Comparison of ENCODE assay signal across 12 cellular contexts in the genomic region with DNA sequence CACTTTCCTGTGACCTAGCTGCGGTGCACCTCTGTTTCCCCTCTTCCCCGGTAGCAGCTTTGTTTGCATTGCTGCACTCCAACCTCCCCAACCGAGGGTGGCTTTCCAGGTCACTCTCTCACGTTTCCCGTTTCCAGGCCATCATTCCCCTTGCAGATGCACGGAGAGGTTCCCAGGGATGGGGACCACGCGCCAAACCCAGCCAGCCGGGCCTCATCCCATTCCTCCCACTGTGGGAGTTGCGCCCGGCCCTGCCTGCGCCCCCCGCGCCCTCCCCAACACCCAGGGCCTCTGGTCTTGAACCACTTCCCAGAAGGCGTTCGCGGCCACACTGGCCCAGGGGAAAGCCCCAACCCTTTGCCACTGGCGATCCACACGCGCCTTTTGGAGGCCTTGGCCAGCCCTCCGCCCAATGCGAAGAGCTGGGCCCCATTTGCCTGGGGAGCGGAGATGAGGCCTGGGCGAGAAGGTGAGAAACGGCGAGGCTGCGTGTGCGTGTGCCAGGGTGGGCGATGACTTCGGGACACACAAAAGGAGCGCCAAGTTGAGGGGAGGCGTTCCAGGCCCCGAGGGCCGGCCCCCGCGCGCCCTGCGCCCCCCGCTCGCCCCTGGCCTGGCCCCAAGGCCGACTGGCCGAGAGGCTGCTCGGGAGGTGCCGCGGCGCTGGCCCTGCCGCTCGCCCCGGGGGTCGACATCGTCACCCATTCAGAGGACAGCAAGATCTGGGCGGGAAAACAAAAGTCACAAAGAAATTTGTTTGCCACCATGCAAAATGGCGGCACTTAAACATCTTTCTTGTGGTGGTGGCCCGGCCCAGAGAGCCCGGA. TPM values are rescaled to one million over a fixed set of nuclear protein-coding genes. Genes with fewer than 3 reads are reported as not detected.
DNase-seq lines count a peak whose midpoint lies in the region; ATAC-seq and TF ChIP-seq lines count a peak whose summit lies in the region.
"Had no signal": no experiment of that assay in that cellular context is flagged by ENCODE, and none has a peak within 500 bp of the region (broad histone marks: within the 10 kb centered on the region; RNA-seq: fewer than 3 reads in every experiment).

No MANE protein-coding gene starts in this region.

- ATAC-seq in IMR-90 (ENCODE audit: low read depth): no peak
- no peak for ATAC-seq in lower lobe of right lung
- no peak for ATAC-seq in GM21825 (IDR thresholded peaks at IDR 0.05; ENCODE audit: unreplicated experiment)

- H3K4me1 ChIP-seq in IMR-90 (ENCODE audit: control insufficient read depth, insufficient read depth, low read length): peaks cover 5% of the 10 kb centered on the region; the same call in 1 of the 2 replicates
- H3K4me1 ChIP-seq in lower lobe of right lung: no peaks in the 10 kb centered on the region
- peaks cover 0 to 10% (median 6%) of the 10 kb centered on the region in 5 donors for H3K4me1 ChIP-seq in subcutaneous abdominal adipose tissue (ENCODE audit: control insufficient read depth in 5 of 5, insufficient read depth in 5 of 5, low read length in 5 of 5)

- H3K4ac ChIP-seq in IMR-90 (ENCODE audit: low read depth, low read length): peak overlapping the region; percentile 40; the same call in 1 of the 2 replicates

- H3K14ac ChIP-seq in IMR-90 (replicated peaks; ENCODE audit: low read depth, low read length): 0 out of 2 replicates have a peak overlapping the region, but pooled peaks have one; percentile 44

- peak overlapping the region; percentile 34 for H2AK9ac ChIP-seq in IMR-90 (replicated peaks; ENCODE audit: low read depth, low read length, poor library complexity)

- no peaks in the 10 kb centered on the region for H4K20me1 ChIP-seq in IMR-90 (ENCODE audit: insufficient read depth, low read length)

- H2BK20ac ChIP-seq in IMR-90 (ENCODE audit: low read depth, low read length): no peak overlapping the region

- H3K27ac ChIP-seq in IMR-90 (ENCODE audit: insufficient read depth, low read length) (no peak overlapping the region), lower lobe of right lung (peak overlapping the region; percentile 31), subcutaneous abdominal adipose tissue (ENCODE audit: low read depth, low read length) (no peak overlapping the region)

- no peak overlapping the region; the same call in 1 of the 2 replicates for H3K18ac ChIP-seq in IMR-90 (ENCODE audit: low read depth, low read length)

- 59% methylated on average over 33 of the region's 55 CpGs; no CpG with 5 or more reads in 1 of the 2 experiments for WGBS in IMR-90 (ENCODE audit: extremely low coverage in 2 of 2, insufficient read length in 1 of 2), 2 experiments

- no TSS peak for BruUV-seq in IMR-90 (replicated peaks; lab: Mats Ljungman, UMichigan)

- no peak overlapping the region; the same call in 1 of the 2 replicates for H4K91ac ChIP-seq in IMR-90 (ENCODE audit: insufficient read depth, low read depth, low read length)

- peak overlapping the region; percentile 42; the same call in 1 of the 2 replicates for H4K5ac ChIP-seq in IMR-90 (ENCODE audit: low read depth, low read length)

- H3K9ac ChIP-seq in IMR-90 (ENCODE audit: low read depth, low read length) (0 out of 2 replicates have a peak overlapping the region, but pooled peaks have one; percentile 68), subcutaneous abdominal adipose tissue (ENCODE audit: low read length in 5 of 5) (no peak overlapping the region)

- peak overlapping the region; percentile 92 for H2AFZ ChIP-seq in IMR-90 (replicated peaks; ENCODE audit: low read length, poor library complexity)

- H2BK15ac ChIP-seq in IMR-90 (ENCODE audit: low read depth, low read length): no peak overlapping the region

- H3K9me3 ChIP-seq in IMR-90 (ENCODE audit: control insufficient read depth, insufficient read depth, low read length) (no peaks in the 10 kb centered on the region), lower lobe of right lung (no peaks in the 10 kb centered on the region), subcutaneous abdominal adipose tissue (ENCODE audit: control insufficient read depth in 5 of 5, low read length in 5 of 5) (no peaks in the 10 kb centered on the region), MG63 (no peaks in the 10 kb centered on the region)

- TF ChIP-seq POLR2A in IMR-90 (IDR thresholded peaks at IDR 0.05; ENCODE audit: low read depth, low read length) (no peak), erythroblast (IDR thresholded peaks at IDR 0.05; ENCODE audit: low read length) (no peak)

- TF ChIP-seq CTCF in IMR-90 (conservative IDR thresholded peaks at IDR 0.05; ENCODE audit: low read depth, low read length) (no peak), lower lobe of right lung (IDR thresholded peaks at IDR 0.05) (no peak)

- H2BK120ac ChIP-seq in IMR-90 (ENCODE audit: low read depth, low read length): 0 out of 2 replicates have a peak overlapping the region, but pooled peaks have one; percentile 9

- peak overlapping the region; percentile 36 to 60; a peak in 2 of 4 replicates for H4K8ac ChIP-seq in IMR-90 (ENCODE audit: low read depth in 2 of 2, low read length in 2 of 2)

- in situ Hi-C loops in IMR-90 (cut with MboI; ENCODE audit: low sequenced_read_pairs): loop anchor here (25.0 kb wide), 3 partner anchors 803 to 1103 kb away; partner anchors contain the start of genes BMI1 and COMMD3

- no peak overlapping the region for H2AK5ac ChIP-seq in IMR-90 (ENCODE audit: low read depth, low read length)

- TF ChIP-seq RAD21 in IMR-90 (IDR thresholded peaks at IDR 0.05; ENCODE audit: low read length): no peak

- peaks cover 3% of the 10 kb centered on the region; the same call in 1 of the 2 replicates for H3K27me3 ChIP-seq in IMR-90 (ENCODE audit: control insufficient read depth, insufficient read depth, low read length)
- peaks cover 45% of the 10 kb centered on the region for H3K27me3 ChIP-seq in lower lobe of right lung (ENCODE audit: low read depth)
- peaks cover 0 to 2% (median 0%) of the 10 kb centered on the region in 5 donors for H3K27me3 ChIP-seq in subcutaneous abdominal adipose tissue (ENCODE audit: control insufficient read depth in 5 of 5, insufficient read depth in 4 of 5, low read length in 5 of 5)
- no peaks in the 10 kb centered on the region for H3K27me3 ChIP-seq in MG63

- no peak overlapping the region for H3K56ac ChIP-seq in IMR-90 (ENCODE audit: extremely low read depth, insufficient read depth, low read length)

- no peak overlapping the region for H2BK5ac ChIP-seq in IMR-90 (ENCODE audit: low read depth, low read length, poor library complexity, severe bottlenecking)

- H3K36me3 ChIP-seq in IMR-90 (ENCODE audit: control insufficient read depth, insufficient read depth, low read length): no peaks in the 10 kb centered on the region
- H3K36me3 ChIP-seq in lower lobe of right lung: no peaks in the 10 kb centered on the region
- H3K36me3 ChIP-seq in subcutaneous abdominal adipose tissue (ENCODE audit: control insufficient read depth in 5 of 5, insufficient read depth in 5 of 5, low read length in 5 of 5): no peaks in the 10 kb centered on the region
- H3K36me3 ChIP-seq in MG63: no peaks in the 10 kb centered on the region

- dilution Hi-C loops in IMR-90 (cut with HindIII; ENCODE audit: low sequenced_read_pairs, unreplicated experiment): no loop called here

- H3K23ac ChIP-seq in IMR-90 (ENCODE audit: low read depth, low read length): no peak overlapping the region

- intact Hi-C loops in IMR-90 (cut with micrococcal nuclease): loop anchor here (5.0 kb wide), 1 partner anchor 818 kb away; no protein-coding TSS in a partner anchor
- intact Hi-C loops in lower lobe of right lung (cut with DNase I): no loop called here

- H3K4me3 ChIP-seq in IMR-90 (ENCODE audit: insufficient read depth, low read depth, low read length): 0 out of 2 replicates have a peak overlapping the region, but pooled peaks have one; percentile 9
- H3K4me3 ChIP-seq in lower lobe of right lung: peak overlapping the region; percentile 44
- H3K4me3 ChIP-seq in subcutaneous abdominal adipose tissue (ENCODE audit: low read depth in 1 of 5, low read length in 5 of 5): peak overlapping the region in 4 of 5 donors; percentile 27 to 61 (median 50)
- H3K4me3 ChIP-seq in MG63: no peak overlapping the region

- POLR2A ChIA-PET in IMR-90 (lab: Charles Lee; ENCODE audit: unreplicated experiment): no interaction called here

- CTCF ChIA-PET in IMR-90 (lab: Yijun Ruan, JAX): no interaction called here

- H3K4me2 ChIP-seq in IMR-90 (ENCODE audit: low read depth, low read length): no peak overlapping the region; the same call in 1 of the 2 replicates

- H3K79me1 ChIP-seq in IMR-90 (ENCODE audit: low read depth in 1 of 2, low read length in 2 of 2): no peaks in the 10 kb centered on the region

- H3K9me1 ChIP-seq in IMR-90 (ENCODE audit: insufficient read depth, low read length): no peaks in the 10 kb centered on the region

- DNase-seq in IMR-90 (no peak), erythroblast (lab: John Stamatoyannopoulos, UW) (peak; percentile 33 to 36), lower lobe of right lung (no peak), HUDEP-2 (lab: John Stamatoyannopoulos, UW; ENCODE audit: unreplicated experiment in 76 of 76) (no peak), MG63 (no peak), NCI-H2227 treated with DMSO at 0.1 percent for 48 hours (lab: John Stamatoyannopoulos, UW) (no peak)
- DNase-seq: activated naive CD4-positive, alpha-beta T cell treated with Interleukin-2 at 50 U/mL for 16 hours; DMS 273 treated with DMSO at 0.1 percent for 48 hours; KBM-7; stimulated activated CD4-positive, alpha-beta T cell treated with anti-CD3 and anti-CD28 coated beads, Interleukin-4, amount 100 ng/mL, for 4 hours had no signal

TF ChIP-seq in IMR-90, 13 proteins besides CTCF, POLR2A, EP300 and RAD21 (continues in another document):
- TF ChIP-seq MXI1 (IDR thresholded peaks at IDR 0.05; ENCODE audit: borderline replicate concordance, low read depth, low read length) (no peak), SMC3 (IDR thresholded peaks at IDR 0.05; ENCODE audit: low read depth, low read length) (no peak)

RNA-seq across cellular contexts. Expression of gene SKIDA1, which starts 15.9 kb away (rescaled TPM):
- 0.56 and 0.72 TPM in 2 replicates for total RNA-seq in IMR-90 (2012; rRNA removed)
- polyA plus RNA-seq in IMR-90 (2012; rRNA removed): 0.24 and 0.36 TPM in 2 replicates
- polyA plus RNA-seq in IMR-90 (2012; cell fraction: cytosol; rRNA removed): 0.16 and 0.42 TPM in 2 replicates
- polyA plus RNA-seq in IMR-90 (2012; cell fraction: nucleus; rRNA removed; ENCODE audit: low replicate concordance): 0.36 and 2.0 TPM in 2 replicates
- total RNA-seq in lower lobe of right lung: 0.95 TPM
- 2.0 and 3.1 TPM in 2 replicates for total RNA-seq in MG63 (2014; rRNA removed; shearing (Covaris generic); ENCODE audit: low replicate concordance)

RNA-seq across cellular contexts. Expression of gene MLLT10, which starts 24.4 kb away (rescaled TPM):
- total RNA-seq in IMR-90 (2012; rRNA removed): 29.0 and 31.9 TPM in 2 replicates
- 22.5 and 23.9 TPM in 2 replicates for polyA plus RNA-seq in IMR-90 (2012; rRNA removed)
- polyA plus RNA-seq in IMR-90 (2012; cell fraction: cytosol; rRNA removed): 7.2 and 17.6 TPM in 2 replicates
- polyA plus RNA-seq in IMR-90 (2012; cell fraction: nucleus; rRNA removed; ENCODE audit: low replicate concordance): 27.3 and 103 TPM in 2 replicates
- total RNA-seq in lower lobe of right lung: 48.8 TPM
- total RNA-seq in MG63 (2014; rRNA removed; shearing (Covaris generic); ENCODE audit: low replicate concordance): 15.2 and 22.5 TPM in 2 replicates

Comparison
In these comparisons a context has a peak if more than half of its experiments do, and no peak if none do; other contexts are left out.
1. DNase-seq: peak in erythroblast (2 of 2); none in IMR-90 (single experiment), lower lobe of right lung (single experiment), HUDEP-2 (0 of 76), MG63 (single experiment) and NCI-H2227 treated with DMSO at 0.1 percent for 48 hours (single experiment).